9 cellular contexts compared by ENCODE assay signal in the genomic region with DNA sequence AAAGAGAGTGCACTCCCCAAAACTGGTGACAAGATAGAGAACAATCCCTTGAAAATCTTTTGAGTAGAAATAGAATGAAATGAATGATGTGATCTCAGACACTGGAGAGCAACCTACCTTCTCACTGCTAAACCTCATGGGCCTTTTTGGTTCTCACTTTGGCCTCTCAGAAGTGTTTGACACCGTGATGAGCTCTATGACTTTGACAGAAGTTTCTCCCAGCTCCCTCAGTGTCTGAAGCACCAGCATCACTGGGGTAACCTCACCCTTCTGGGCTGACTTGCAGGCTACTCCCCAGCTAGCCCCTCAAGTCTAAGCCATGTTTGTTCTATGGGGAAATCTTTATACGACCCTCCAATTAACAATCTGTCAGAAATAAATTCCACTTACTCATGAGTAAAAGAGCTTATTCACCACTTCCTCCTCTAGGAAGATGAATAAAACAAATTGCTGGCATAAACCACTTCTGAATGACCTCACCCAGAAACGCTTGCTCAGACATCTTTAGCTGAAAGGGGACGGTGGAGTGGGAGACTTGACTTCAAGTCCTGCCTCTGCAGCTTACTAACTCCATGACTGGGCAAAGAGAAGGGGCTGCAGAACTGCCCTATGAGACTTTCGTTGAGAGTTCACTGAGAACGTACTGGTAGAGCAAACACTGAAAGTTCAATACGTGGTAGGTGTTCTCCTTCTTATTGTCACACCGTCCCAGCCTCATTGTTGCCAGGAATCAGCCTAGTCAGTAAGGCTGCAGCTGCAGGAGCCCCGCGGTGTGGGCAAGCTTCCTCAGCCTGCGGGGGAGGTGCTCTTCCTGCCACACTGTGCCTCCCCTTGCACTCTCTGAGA. TPM values are rescaled to one million over a fixed set of nuclear protein-coding genes. Genes with fewer than 3 reads are reported as not detected.
DNase-seq lines count a peak whose midpoint lies in the region; ATAC-seq and TF ChIP-seq lines count a peak whose summit lies in the region.
"Had no signal": no experiment of that assay in that cellular context is flagged by ENCODE, and none has a peak within 500 bp of the region (broad histone marks: within the 10 kb centered on the region; RNA-seq: fewer than 3 reads in every experiment).

No MANE protein-coding gene starts in this region.

- DNase-seq in activated CD4-positive, CD25-positive, alpha-beta regulatory T cell (lab: John Stamatoyannopoulos, UW) = no peak
- DNase-seq in T-helper 2 cell treated with Interferon-gamma antibody and Interleukin-4, amounts not matched to agents 5 μg/mL and 100 μg/mL, for 36 hours (ENCODE audit: low spot score) = peak; percentile 4
- DNase-seq in fibroblast of pulmonary artery (ENCODE audit: low read depth) (peak; percentile 61), HT-29 (ENCODE audit: low spot score) (no peak)
- peak; percentile 1 for DNase-seq in stimulated activated CD8-positive, alpha-beta memory T cell treated with anti-CD3 and anti-CD28 coated beads, Interleukin-7, amount 100 ng/mL, for 24 hours (ENCODE audit: low read depth)
- DNase-seq: kidney had no signal

- H3K4me1 Mint-ChIP-seq in T-helper 2 cell treated with Interferon-gamma antibody and Interleukin-4, amounts not matched to agents 5 μg/mL and 100 μg/mL, for 36 hours (ENCODE audit: low read depth) = peaks cover 7% of the 10 kb centered on the region

- H3K4me3 ChIP-seq in fibroblast of pulmonary artery (replicated peaks; ENCODE audit: low read depth, low read length) = no peak overlapping the region

- H3K9me3 Mint-ChIP-seq in T-helper 2 cell treated with Interferon-gamma antibody and Interleukin-4, amounts not matched to agents 5 μg/mL and 100 μg/mL, for 36 hours = no peaks in the 10 kb centered on the region

- H3K36me3 Mint-ChIP-seq in T-helper 2 cell treated with Interferon-gamma antibody and Interleukin-4, amounts not matched to agents 5 μg/mL and 100 μg/mL, for 36 hours (ENCODE audit: low read depth) = no peaks in the 10 kb centered on the region

- H3K27me3 Mint-ChIP-seq in T-helper 2 cell treated with Interferon-gamma antibody and Interleukin-4, amounts not matched to agents 5 μg/mL and 100 μg/mL, for 36 hours (ENCODE audit: low read depth) = peaks cover 4% of the 10 kb centered on the region

- H3K27ac Mint-ChIP-seq in T-helper 2 cell treated with Interferon-gamma antibody and Interleukin-4, amounts not matched to agents 5 μg/mL and 100 μg/mL, for 36 hours = no peak overlapping the region

- peak overlapping the region; percentile 27 for H3K4me3 Mint-ChIP-seq in T-helper 2 cell treated with Interferon-gamma antibody and Interleukin-4, amounts not matched to agents 5 μg/mL and 100 μg/mL, for 36 hours

- ATAC-seq in activated CD4-positive, CD25-positive, alpha-beta regulatory T cell treated with anti-CD3 and anti-CD28 coated beads, Interleukin-2, amount 50 U/mL, for 24 hours = peak; percentile 83 to 86
- ATAC-seq in GM19463 (IDR thresholded peaks at IDR 0.05; ENCODE audit: unreplicated experiment) (no peak), HG03521 (IDR thresholded peaks at IDR 0.05; ENCODE audit: unreplicated experiment) (no peak)

- TF ChIP-seq CTCF in fibroblast of pulmonary artery (IDR thresholded peaks at IDR 0.05; ENCODE audit: low read length, missing control alignments) = no peak

RNA-seq across cellular contexts. Expression of gene ST8SIA1, which starts 46.5 kb away (rescaled TPM):
- not detected in 2 replicates for total RNA-seq in HT-29 (2014; rRNA removed; shearing (Covaris generic))

Comparison
In these comparisons a context has a peak if more than half of its experiments do, and no peak if none do; other contexts are left out.
1. ATAC-seq: peak in activated CD4-positive, CD25-positive, alpha-beta regulatory T cell treated with anti-CD3 and anti-CD28 coated beads, Interleukin-2, amount 50 U/mL, for 24 hours (2 of 2); none in GM19463 (single experiment) and HG03521 (single experiment).
2. DNase-seq: peak in T-helper 2 cell treated with Interferon-gamma antibody and Interleukin-4, amounts not matched to agents 5 μg/mL and 100 μg/mL, for 36 hours (single experiment), fibroblast of pulmonary artery (single experiment) and stimulated activated CD8-positive, alpha-beta memory T cell treated with anti-CD3 and anti-CD28 coated beads, Interleukin-7, amount 100 ng/mL, for 24 hours (single experiment); none in activated CD4-positive, CD25-positive, alpha-beta regulatory T cell (0 of 4) and HT-29 (single experiment).